Comparison of ENCODE assay signal across 8 cellular contexts in genomic region chr1:89953072-89953626, GRCh38. TPM values are rescaled to one million over a fixed set of nuclear protein-coding genes. Genes with fewer than 3 reads are reported as not detected.
DNase-seq lines count a peak whose midpoint lies in the region; ATAC-seq lines count a peak whose summit lies in the region.

No MANE protein-coding gene starts in this region.

- ATAC-seq in GM21786 (IDR thresholded peaks at IDR 0.05; ENCODE audit: unreplicated experiment) (peak; percentile 56), right cardiac atrium (peak; percentile 61 to 74), GM21360 (IDR thresholded peaks at IDR 0.05; ENCODE audit: unreplicated experiment) (no peak)

- H3K4me3 ChIP-seq in right cardiac atrium (ENCODE audit: low read length), result no peak overlapping the region

- no peak overlapping the region for H3K27ac ChIP-seq in right cardiac atrium (ENCODE audit: low read length)

- no peaks in the 10 kb centered on the region for H3K27me3 ChIP-seq in right cardiac atrium (ENCODE audit: control insufficient read depth, insufficient read depth)

- intact Hi-C loops in right cardiac atrium (cut with DNase I), result no loop called here

- H3K9me3 ChIP-seq in right cardiac atrium (ENCODE audit: control insufficient read depth, low read length), result no peaks in the 10 kb centered on the region

- H3K4me1 ChIP-seq in right cardiac atrium (ENCODE audit: control insufficient read depth, insufficient read depth, low read length), result no peaks in the 10 kb centered on the region

- DNase-seq in GM03348 (ENCODE audit: low spot score) (peak; percentile 77), M059J (ENCODE audit: low read depth) (peak; percentile 99), activated T-cell treated with anti-CD3 and anti-CD28 coated beads for 48 hours (ENCODE audit: low read depth) (peak; percentile 16), right cardiac atrium (peak in 1 of 3 donors; percentile 48), stromal cell of bone marrow (ENCODE audit: low read depth) (peak; percentile 89)
- DNase-seq in effector CD8-positive, alpha-beta T cell (lab: John Stamatoyannopoulos, UW), result no peak

- WGBS in right cardiac atrium, result 55% methylated on average over 1 of the region's 1 CpG

RNA-seq across cellular contexts. Expression of gene ZNF326, which starts 41.8 kb away (rescaled TPM):
- total RNA-seq in M059J (2014; rRNA removed; shearing (Covaris generic)), result 4.5 and 6.9 TPM in 2 replicates
- total RNA-seq in right cardiac atrium, result 10 to 100 TPM; 12.6 to 16.5 (median 14.2) TPM
- 10.0 TPM for polyA plus RNA-seq in right cardiac atrium
